Comparison of ENCODE assay signal across 10 cellular contexts in the genomic region with DNA sequence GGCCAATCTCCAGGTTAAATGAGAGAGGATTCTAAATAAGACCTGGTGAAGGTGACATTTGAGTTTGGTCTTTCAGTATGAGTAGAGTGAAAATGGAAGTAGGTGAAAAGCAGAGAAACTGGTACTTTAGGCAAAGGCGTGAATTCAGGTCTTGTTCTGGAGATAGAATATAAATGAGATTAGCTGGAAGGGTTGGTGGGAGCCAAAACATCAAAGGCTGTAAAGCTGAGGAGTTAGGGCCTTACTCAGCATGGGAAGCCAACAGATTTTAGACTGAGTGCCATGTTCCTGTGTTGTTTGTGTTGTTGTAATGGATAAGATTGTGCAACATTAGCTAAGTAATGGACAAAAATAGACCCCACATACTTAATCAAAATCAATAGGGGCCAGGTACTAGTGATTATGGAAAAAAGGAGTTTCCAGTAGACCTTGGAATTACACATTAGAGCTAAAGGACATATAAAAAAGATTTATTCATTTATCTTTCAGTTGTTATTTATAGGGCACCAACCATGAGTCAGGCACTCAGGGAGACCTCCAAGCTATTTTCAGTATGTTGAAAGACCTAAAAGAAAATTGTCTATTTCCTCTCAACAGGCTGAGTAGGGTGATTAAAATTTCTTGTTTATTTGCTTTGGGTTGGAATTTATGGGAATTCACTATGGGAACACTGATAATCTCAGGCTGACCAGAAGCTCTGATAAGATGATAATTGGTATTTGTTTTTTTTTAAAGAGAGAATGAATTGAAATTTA. TPM values are rescaled to one million over a fixed set of nuclear protein-coding genes. Genes with fewer than 3 reads are reported as not detected.
A peak's percentile ranks its signal among the peaks of the same experiment; 100 is the strongest.
DNase-seq lines count a peak whose midpoint lies in the region; ATAC-seq and TF ChIP-seq lines count a peak whose summit lies in the region.
"Had no signal": no experiment of that assay in that cellular context is flagged by ENCODE, and none has a peak within 500 bp of the region (broad histone marks: within the 10 kb centered on the region; RNA-seq: fewer than 3 reads in every experiment).

No MANE protein-coding gene starts in this region.

- DNase-seq in NCI-H1105 treated with DMSO at 0.1 percent for 48 hours (lab: John Stamatoyannopoulos, UW) = peak; percentile 28
- DNase-seq in NCI-H1105 (lab: John Stamatoyannopoulos, UW) = no peak
- peak; percentile 4 for DNase-seq in SK-MEL-5 (ENCODE audit: low read depth, low spot score)
- no peak for DNase-seq in psoas muscle
- no peak for DNase-seq in tibial artery
- DNase-seq in dorsolateral prefrontal cortex = no peak
- DNase-seq in ACHN = no peak
- DNase-seq: NCI-H1048 had no signal

- TF ChIP-seq CTCF in psoas muscle (IDR thresholded peaks at IDR 0.05) = no peak
- TF ChIP-seq CTCF in tibial artery (IDR thresholded peaks at IDR 0.05) = no peak
- no peak for TF ChIP-seq CTCF in dorsolateral prefrontal cortex (IDR thresholded peaks at IDR 0.05 in 54 of 56, conservative IDR thresholded peaks at IDR 0.05 in 2 of 56; ENCODE audit: low read depth in 1 of 56, partially characterized antibody in 56 of 56)

- ATAC-seq in HG02885 (IDR thresholded peaks at IDR 0.05; ENCODE audit: poor library complexity, unreplicated experiment) (peak; percentile 92), psoas muscle (peak; percentile 54 to 76 (median 66))

- H3K36me3 ChIP-seq in psoas muscle (ENCODE audit: insufficient read depth in 1 of 2, low read depth in 1 of 2) (no peaks in the 10 kb centered on the region), tibial artery (no peaks in the 10 kb centered on the region)
- H3K36me3 ChIP-seq: vagina had no signal

- no peaks in the 10 kb centered on the region for H3K9me3 ChIP-seq in psoas muscle
- H3K9me3 ChIP-seq in tibial artery = no peaks in the 10 kb centered on the region
- H3K9me3 ChIP-seq: vagina had no signal

- no peak overlapping the region for H3K27ac ChIP-seq in psoas muscle
- H3K27ac ChIP-seq in tibial artery = no peak overlapping the region
- no peak overlapping the region for H3K27ac ChIP-seq in dorsolateral prefrontal cortex
- H3K27ac ChIP-seq: vagina had no signal

- intact Hi-C loops in psoas muscle (cut with DNase I) = no loop called here
- intact Hi-C loops in tibial artery (cut with DNase I; ENCODE audit: low total_unique reads) = no loop called here
- intact Hi-C loops in dorsolateral prefrontal cortex (cut with DNase I) = no loop called here

- H3K4me3 ChIP-seq in psoas muscle = no peak overlapping the region
- H3K4me3 ChIP-seq in tibial artery = no peak overlapping the region
- H3K4me3 ChIP-seq in dorsolateral prefrontal cortex = no peak overlapping the region
- H3K4me3 ChIP-seq: vagina had no signal

- H3K4me1 ChIP-seq in psoas muscle (peaks cover 6% of the 10 kb centered on the region), tibial artery (peaks cover 0 to 11% (median 0%) of the 10 kb centered on the region in 4 donors)
- H3K4me1 ChIP-seq: vagina had no signal

- H3K27me3 ChIP-seq in psoas muscle (ENCODE audit: insufficient read depth in 3 of 3, low read length in 2 of 3) (no peaks in the 10 kb centered on the region), tibial artery (no peaks in the 10 kb centered on the region), dorsolateral prefrontal cortex (no peaks in the 10 kb centered on the region)
- H3K27me3 ChIP-seq: vagina had no signal

- in situ Hi-C loops in SK-MEL-5 (cut with HindIII; ENCODE audit: low pct_unique_long_range_greater_than_20kb, low sequenced_read_pairs) (no loop called here), ACHN (cut with HindIII; ENCODE audit: low pct_ligation_motif_present, low pct_unique_long_range_greater_than_20kb, low sequenced_read_pairs) (no loop called here)

- 92 to 97% (median 93%) methylated on average over 1 of the region's 1 CpG for WGBS in psoas muscle, 3 donors

RNA-seq across cellular contexts. Expression of a gene that starts 20.8 kb away (rescaled TPM):
- total RNA-seq in SK-MEL-5 (2014; rRNA removed; shearing (Covaris generic)) = not detected in 2 replicates
- polyA plus RNA-seq in SK-MEL-5 (2015; cell fraction: cytosol; rRNA removed) = not detected in 2 replicates
- polyA plus RNA-seq in SK-MEL-5 (2015; cell fraction: nucleus; rRNA removed) = not detected in 2 replicates
- not detected for total RNA-seq in psoas muscle
- under 1 TPM in 1 of 3 donors, not detected in 2; 0.03 TPM for polyA plus RNA-seq in psoas muscle
- total RNA-seq in dorsolateral prefrontal cortex = not detected
- total RNA-seq: vagina had no signal

RNA-seq across cellular contexts. Expression of a gene that starts 58.2 kb away (rescaled TPM):
- total RNA-seq in SK-MEL-5 (2014; rRNA removed; shearing (Covaris generic)) = 1.0 and 1.1 TPM in 2 replicates
- polyA plus RNA-seq in SK-MEL-5 (2015; cell fraction: cytosol; rRNA removed) = 0.86 and 1.7 TPM in 2 replicates
- 0.74 and 1.3 TPM in 2 replicates for polyA plus RNA-seq in SK-MEL-5 (2015; cell fraction: nucleus; rRNA removed)
- total RNA-seq in psoas muscle (10 to 100 TPM; 66.0 to 76.1 (median 68.2) TPM), dorsolateral prefrontal cortex (100 to 1,000 TPM in 36 of 120 experiments, 10 to 100 TPM in 84; 46.9 to 128 (median 92.8) TPM)
- 10 to 100 TPM in 2 of 3 donors, 1 to 10 TPM in 1; 6.2 to 41.7 (median 10.5) TPM for polyA plus RNA-seq in psoas muscle

Comparison
In these comparisons a context has a peak if more than half of its experiments do, and no peak if none do; other contexts are left out.
1. DNase-seq: peak in NCI-H1105 treated with DMSO at 0.1 percent for 48 hours (single experiment) and SK-MEL-5 (single experiment); none in NCI-H1105 (single experiment), psoas muscle (0 of 2), tibial artery (0 of 2), dorsolateral prefrontal cortex (0 of 10) and ACHN (single experiment).
2. RNA of a gene that starts 58.2 kb away (total RNA-seq): 46.9 to 128 TPM in dorsolateral prefrontal cortex and 66.0 to 76.1 TPM in psoas muscle; 1.0 to 1.1 TPM in SK-MEL-5; every median in the first group is over 10 times any median in the second.